In genomic region chr3:119240582-119241434, GRCh38 we compare ENCODE assay signal across 8 cellular contexts. TPM values are rescaled to one million over a fixed set of nuclear protein-coding genes. Genes with fewer than 3 reads are reported as not detected.
DNase-seq lines count a peak whose midpoint lies in the region; ATAC-seq and TF ChIP-seq lines count a peak whose summit lies in the region.

Gene B4GALT4, minus strand, starts transcription at chr3:119240878. Its CDS starts 10,779 bp downstream, at chr3:119230099.

- H3K36me3 ChIP-seq in SK-N-SH (replicated peaks in 1 of 2; ENCODE audit: control insufficient read depth in 1 of 2, insufficient read depth in 2 of 2, low read length in 1 of 2) (peaks cover 14 to 16% of the 10 kb centered on the region in 2 experiments), testis (ENCODE audit: low read depth, missing control alignments) (no peaks in the 10 kb centered on the region)

- no peaks in the 10 kb centered on the region; the same call in 1 of the 2 replicates for H3K27me3 Mint-ChIP-seq in HFFc6 (ENCODE audit: insufficient read depth)
- H3K27me3 Mint-ChIP-seq in activated naive CD4-positive, alpha-beta T cell treated with anti-CD3 and anti-CD28 coated beads, Interleukin-2, amount 50 U/mL, for 24 hours = no peaks in the 10 kb centered on the region

- H3K4me1 ChIP-seq in SK-N-SH (ENCODE audit: control insufficient read depth in 1 of 2, insufficient read depth in 2 of 2, low read depth in 1 of 2, low read length in 1 of 2) = peaks cover 1 to 4% of the 10 kb centered on the region in 2 experiments; a peak in 3 of 4 replicates
- no peaks in the 10 kb centered on the region for H3K4me1 ChIP-seq in testis

- H3K4me1 Mint-ChIP-seq in HFFc6 (ENCODE audit: low read depth) = peaks cover 37% of the 10 kb centered on the region
- H3K4me1 Mint-ChIP-seq in activated naive CD4-positive, alpha-beta T cell treated with anti-CD3 and anti-CD28 coated beads, Interleukin-2, amount 50 U/mL, for 24 hours = peaks cover 43% of the 10 kb centered on the region

- H3K4me2 ChIP-seq in SK-N-SH = peak within 1 kb of the TSS; percentile 95

- TF ChIP-seq CTCF in GM10248 (IDR thresholded peaks at IDR 0.05; ENCODE audit: control extremely low read depth, extremely low read depth, low read depth, missing control alignments) (no peak), HFFc6 (IDR thresholded peaks at IDR 0.05) (no peak), SK-N-SH (IDR thresholded peaks at IDR 0.05) (no peak), omental fat pad (IDR thresholded peaks at IDR 0.05) (no peak), testis (IDR thresholded peaks at IDR 0.05) (no peak)

- peak within 1 kb of the TSS; percentile 73 to 83 for H3K4me3 ChIP-seq in SK-N-SH (ENCODE audit: low read depth in 2 of 2, low read length in 1 of 2)
- peak within 1 kb of the TSS; percentile 90 to 94 for H3K4me3 ChIP-seq in testis

- DNase-seq in GM10248 (ENCODE audit: extremely low spot score) (peak; percentile 92), HFFc6 (peak; percentile 80), NAMALWA (ENCODE audit: low spot score) (peak; percentile 89), SK-N-SH (peak; percentile 94), glomerular visceral epithelial cell (ENCODE audit: extremely low spot score) (peak; percentile 86), omental fat pad (ENCODE audit: low spot score) (peak; percentile 45), testis (peak; percentile 91)

- no peaks in the 10 kb centered on the region for H3K27me3 ChIP-seq in SK-N-SH (ENCODE audit: insufficient read depth)
- no peaks in the 10 kb centered on the region for H3K27me3 ChIP-seq in testis

- no peak for TF ChIP-seq EP300 in SK-N-SH (IDR thresholded peaks at IDR 0.05; ENCODE audit: borderline replicate concordance in 1 of 2, low read depth in 1 of 2, low read length in 1 of 2)

- CTCF ChIA-PET in GM10248 (lab: Yijun Ruan, JAX) = interaction anchor here (0.5 to 3.4 kb wide), 49 partner anchors 9 to 501 kb away, joined by 3 to 74 read pairs (median 5); partner anchors contain the start of genes ARHGAP31, CD80, IGSF11 and TEX55
- CTCF ChIA-PET in SK-N-SH (lab: Yijun Ruan, JAX) = interaction anchor here (0.6 to 3.0 kb wide), 29 partner anchors 9 to 440 kb away, joined by 3 to 18 read pairs (median 3); partner anchors contain the start of genes TEX55 and TMEM39A

- peak; percentile 93 for ATAC-seq in omental fat pad (ENCODE audit: low FRiP score)

- H3F3A ChIP-seq in SK-N-SH (replicated peaks; ENCODE audit: insufficient read depth) = peaks cover 24% of the 10 kb centered on the region

- H3K27ac Mint-ChIP-seq in HFFc6 = peak within 1 kb of the TSS; percentile 92
- peak within 1 kb of the TSS; percentile 99 for H3K27ac Mint-ChIP-seq in activated naive CD4-positive, alpha-beta T cell treated with anti-CD3 and anti-CD28 coated beads, Interleukin-2, amount 50 U/mL, for 24 hours

- POLR2A ChIA-PET in GM10248 (lab: Yijun Ruan, JAX) = interaction anchor here (0.6 to 1.0 kb wide), 8 partner anchors 10 to 510 kb away, joined by 3 to 6 read pairs (median 3); partner anchors contain the start of gene ARHGAP31
- POLR2A ChIA-PET in SK-N-SH (lab: Yijun Ruan, JAX) = interaction anchor here (0.6 to 1.3 kb wide), 7 partner anchors 17 to 259 kb away, joined by 3 to 4 read pairs (median 3); partner anchors contain the start of gene TMEM39A

- H3K9me3 ChIP-seq in SK-N-SH (no peaks in the 10 kb centered on the region), testis (no peaks in the 10 kb centered on the region)

- no peak for TF ChIP-seq POLR2A in testis (IDR thresholded peaks at IDR 0.05)

- H3K36me3 Mint-ChIP-seq in HFFc6 (ENCODE audit: low read depth) = peaks cover 11% of the 10 kb centered on the region
- H3K36me3 Mint-ChIP-seq in activated naive CD4-positive, alpha-beta T cell treated with anti-CD3 and anti-CD28 coated beads, Interleukin-2, amount 50 U/mL, for 24 hours = peaks cover 11% of the 10 kb centered on the region

- no peaks in the 10 kb centered on the region; the same call in 1 of the 2 replicates for H4K20me1 ChIP-seq in SK-N-SH (ENCODE audit: insufficient read depth)

- TF ChIP-seq RAD21 in SK-N-SH (IDR thresholded peaks at IDR 0.05; ENCODE audit: low read length) = no peak

- WGBS in SK-N-SH (ENCODE audit: low lambda C conversion rate) = 4% methylated on average over 25 of the region's 71 CpGs
- 2 to 4% methylated on average over 28 to 42 of the region's 71 CpGs for WGBS in testis, 2 donors

- H3K27ac ChIP-seq in SK-N-SH (ENCODE audit: low read depth in 2 of 2, low read length in 1 of 2) (peak within 1 kb of the TSS; percentile 79 to 89), testis (peak within 1 kb of the TSS; percentile 91 to 95)

- no peaks in the 10 kb centered on the region; the same call in 1 of the 2 replicates for H3K9me2 ChIP-seq in SK-N-SH

- intact Hi-C loops in testis (cut with DNase I; ENCODE audit: low total_unique reads) = no loop called here

- H3K9ac ChIP-seq in SK-N-SH = peak within 1 kb of the TSS; percentile 84

- H2AFZ ChIP-seq in SK-N-SH (ENCODE audit: low read depth) = peak within 1 kb of the TSS; percentile 93

- peak within 1 kb of the TSS; percentile 96 for H3K4me3 Mint-ChIP-seq in HFFc6
- peak within 1 kb of the TSS; percentile 98 for H3K4me3 Mint-ChIP-seq in activated naive CD4-positive, alpha-beta T cell treated with anti-CD3 and anti-CD28 coated beads, Interleukin-2, amount 50 U/mL, for 24 hours

- peaks cover 45% of the 10 kb centered on the region for H3K79me2 ChIP-seq in SK-N-SH (ENCODE audit: insufficient read depth)

- H3K9me3 Mint-ChIP-seq in HFFc6 = no peaks in the 10 kb centered on the region
- no peaks in the 10 kb centered on the region for H3K9me3 Mint-ChIP-seq in activated naive CD4-positive, alpha-beta T cell treated with anti-CD3 and anti-CD28 coated beads, Interleukin-2, amount 50 U/mL, for 24 hours

TF ChIP-seq in SK-N-SH, 30 proteins besides CTCF, POLR2A, EP300 and RAD21:
- peak; percentile 5 for TF ChIP-seq CHD2 (IDR thresholded peaks at IDR 0.05; ENCODE audit: low read length, partially characterized antibody)
- TF ChIP-seq MXI1 (IDR thresholded peaks at IDR 0.05; ENCODE audit: low read depth, low read length) = peak; percentile 78
- TF ChIP-seq POLR2AphosphoS5 (IDR thresholded peaks at IDR 0.05; ENCODE audit: low read depth, low read length) = peak; percentile 79
- TF ChIP-seq RFX5 (IDR thresholded peaks at IDR 0.05; ENCODE audit: low read length) = no peak
- TF ChIP-seq ELF1 (IDR thresholded peaks at IDR 0.05) = 0 out of 2 replicates have a peak, but pooled peaks have one; percentile 9
- TF ChIP-seq RXRA (IDR thresholded peaks at IDR 0.05; ENCODE audit: borderline replicate concordance, low read depth) = no peak
- peak; percentile 84; the same call in 1 of the 2 replicates for TF ChIP-seq TAF1 (IDR thresholded peaks at IDR 0.05; ENCODE audit: borderline replicate concordance, low read depth, low read length)
- peak; percentile 93 for TF ChIP-seq MAX (IDR thresholded peaks at IDR 0.05; ENCODE audit: low read depth)
TF ChIP-seq in SK-N-SH: peak in this region for 6.

RNA-seq across cellular contexts. Expression of gene B4GALT4, which starts in this region (rescaled TPM):
- total RNA-seq in HFFc6 (2021; fragmentation: NEBNext Ultra II Directional; extraction: Animal tissue kit (Norgen Biotek cat#: 25700)) = 10 to 100 TPM; 47.2 to 53.5 (median 52.5) TPM
- polyA plus RNA-seq in SK-N-SH (2012; rRNA removed) = 15.7 and 19.8 TPM in 2 replicates
- 20.2 and 23.9 TPM in 2 replicates for polyA plus RNA-seq in SK-N-SH (2012; cell fraction: cytosol; rRNA removed)
- polyA plus RNA-seq in SK-N-SH (2012; cell fraction: nucleus; rRNA removed) = 11.7 and 19.4 TPM in 2 replicates
- 10 to 100 TPM; 18.8 to 33.4 (median 25.9) TPM for total RNA-seq in omental fat pad
- 10 to 100 TPM; 13.5 to 19.4 TPM for total RNA-seq in testis
- 17.7 TPM for polyA plus RNA-seq in testis (ENCODE audit: insufficient read depth, low read depth, low replicate concordance)

Comparison
In these comparisons a context has a peak if more than half of its experiments do, and no peak if none do; other contexts are left out.
1. Peak in every context shown above with its lines: DNase-seq, ATAC-seq, H3K4me3 ChIP-seq and H3K27ac ChIP-seq.